ENCODE assay signal across 24 cellular contexts in genomic region chr4:184487503-184487902, GRCh38.
"Had no signal": no experiment of that assay in that cellular context is flagged by ENCODE, and none has a peak within 500 bp of the region (broad histone marks: within the 10 kb centered on the region; RNA-seq: fewer than 3 reads in every experiment).

No MANE protein-coding gene starts in this region.

- H3K27ac Mint-ChIP-seq: activated naive CD4-positive, alpha-beta T cell treated with anti-CD3 and anti-CD28 coated beads, Interleukin-2, amount 50 U/mL, for 24 hours; naive thymus-derived CD8-positive, alpha-beta T cell; neural progenitor cell; T-cell; T-helper 2 cell treated with Interferon-gamma antibody and Interleukin-4, amounts not matched to agents 5 μg/mL and 100 μg/mL, for 36 hours had no signal

- H3K36me3 Mint-ChIP-seq: naive thymus-derived CD8-positive, alpha-beta T cell; neural progenitor cell had no signal

- H3K36me3 ChIP-seq: adrenal gland, ascending aorta, brain microvascular endothelial cell, esophagus muscularis mucosa, gastroesophageal sphincter, lower lobe of right lung, neural progenitor cell, right atrium auricular region, spleen, upper lobe of left lung had no signal

- H3K4me3 ChIP-seq: adrenal gland, ascending aorta, esophagus muscularis mucosa, gastroesophageal sphincter, lower lobe of right lung, neural progenitor cell, right atrium auricular region, spleen, testis, upper lobe of left lung had no signal

- DNase-seq: activated gamma-delta T cell treated with Interleukin-2 at 50 U/mL for 16 hours; activated T-cell treated with anti-CD3 and anti-CD28 coated beads, Interleukin-2, amount 50 U/mL, for 1 hour; adrenal gland; brain microvascular endothelial cell; effector memory CD4-positive, alpha-beta T cell; head of caudate nucleus; kidney; lower lobe of right lung; naive thymus-derived CD8-positive, alpha-beta T cell; spleen; stimulated activated CD4-positive, alpha-beta T cell treated with anti-CD3 and anti-CD28 coated beads, Interleukin-4, amount 100 ng/mL, for 1 hour; stimulated activated naive CD4-positive, alpha-beta T cell; T-cell; testis; upper lobe of left lung had no signal

- H3K4me2 ChIP-seq: neural progenitor cell had no signal

- H3K4me1 ChIP-seq: adrenal gland, ascending aorta, esophagus muscularis mucosa, gastroesophageal sphincter, lower lobe of right lung, neural progenitor cell, right atrium auricular region, testis, upper lobe of left lung had no signal

- H3K9me3 ChIP-seq: adrenal gland, ascending aorta, esophagus muscularis mucosa, gastroesophageal sphincter, lower lobe of right lung, right atrium auricular region, spleen, testis, upper lobe of left lung had no signal

- H2AFZ ChIP-seq: neural progenitor cell had no signal

- H3K4me3 Mint-ChIP-seq: activated naive CD4-positive, alpha-beta T cell treated with anti-CD3 and anti-CD28 coated beads, Interleukin-2, amount 50 U/mL, for 24 hours; central memory CD8-positive, alpha-beta T cell; naive thymus-derived CD8-positive, alpha-beta T cell; neural progenitor cell; T-cell; T-helper 2 cell treated with Interferon-gamma antibody and Interleukin-4, amounts not matched to agents 5 μg/mL and 100 μg/mL, for 36 hours had no signal

- H3K27me3 ChIP-seq: adrenal gland, ascending aorta, brain microvascular endothelial cell, esophagus muscularis mucosa, gastroesophageal sphincter, neural progenitor cell, right atrium auricular region, spleen, testis, upper lobe of left lung had no signal

- H3K9me3 Mint-ChIP-seq: activated naive CD4-positive, alpha-beta T cell treated with anti-CD3 and anti-CD28 coated beads, Interleukin-2, amount 50 U/mL, for 24 hours; central memory CD8-positive, alpha-beta T cell; naive thymus-derived CD8-positive, alpha-beta T cell; T-cell had no signal

- H3K27me3 Mint-ChIP-seq: activated naive CD4-positive, alpha-beta T cell treated with anti-CD3 and anti-CD28 coated beads, Interleukin-2, amount 50 U/mL, for 24 hours; central memory CD8-positive, alpha-beta T cell; naive thymus-derived CD8-positive, alpha-beta T cell; T-cell had no signal

- H3K9ac ChIP-seq: neural progenitor cell had no signal

- H3K27ac ChIP-seq: adrenal gland, ascending aorta, brain microvascular endothelial cell, esophagus muscularis mucosa, gastroesophageal sphincter, lower lobe of right lung, neural progenitor cell, right atrium auricular region, spleen, testis had no signal

- ATAC-seq: gastroesophageal sphincter; left lobe of liver; naive thymus-derived CD8-positive, alpha-beta T cell; T-cell had no signal
